Comparison of ENCODE assay signal across 8 cellular contexts in genomic region chr2:36965751-36966369, GRCh38.
DNase-seq lines count a peak whose midpoint lies in the region; ATAC-seq and TF ChIP-seq lines count a peak whose summit lies in the region.

No MANE protein-coding gene starts in this region.

- H3K4me3 Mint-ChIP-seq in dendritic cell treated with granulocyte-macrophage colony-stimulating factor and Interleukin-4, amounts not matched to agents 40 ng/mL and 50 ng/mL, for 4 days = peak overlapping the region; percentile 92

- H3K27ac ChIP-seq in KMS-11 = peak overlapping the region; percentile 29; the same call in 1 of the 2 replicates

- peak overlapping the region; percentile 84 for H3K4me2 ChIP-seq in KMS-11

- TF ChIP-seq CTCF in KMS-11 (conservative IDR thresholded peaks at IDR 0.05; ENCODE audit: low read depth, low read length) (no peak), WI38 (IDR thresholded peaks at IDR 0.05; ENCODE audit: low read depth, low read length) (no peak)

- no peaks in the 10 kb centered on the region for H3K27me3 Mint-ChIP-seq in dendritic cell treated with granulocyte-macrophage colony-stimulating factor and Interleukin-4, amounts not matched to agents 40 ng/mL and 50 ng/mL, for 4 days

- H3K9ac ChIP-seq in ES-I3 (ENCODE audit: low read depth, low read length) (peak overlapping the region; percentile 67), KMS-11 (peak overlapping the region; percentile 51; the same call in 1 of the 2 replicates)

- H3K9me3 Mint-ChIP-seq in dendritic cell treated with granulocyte-macrophage colony-stimulating factor and Interleukin-4, amounts not matched to agents 40 ng/mL and 50 ng/mL, for 4 days = no peaks in the 10 kb centered on the region

- H3K4me3 ChIP-seq in KMS-11 (IDR thresholded peaks at IDR 0.05; ENCODE audit: insufficient read depth, low read depth, low read length) = peak overlapping the region; percentile 91
- H3K4me3 ChIP-seq in WI38 (ENCODE audit: low read depth, low read length) = peak overlapping the region; percentile 67

- peaks cover 25% of the 10 kb centered on the region for H3K4me1 ChIP-seq in ES-I3 (ENCODE audit: insufficient read depth, low read length)
- H3K4me1 ChIP-seq in KMS-11 (ENCODE audit: low read depth, poor library complexity, severe bottlenecking) = peaks cover 22% of the 10 kb centered on the region

- H3K36me3 ChIP-seq in ES-I3 (ENCODE audit: insufficient read depth, low read length) (no peaks in the 10 kb centered on the region), KMS-11 (ENCODE audit: insufficient read depth) (no peaks in the 10 kb centered on the region)

- peak overlapping the region; percentile 98 for H3K27ac Mint-ChIP-seq in dendritic cell treated with granulocyte-macrophage colony-stimulating factor and Interleukin-4, amounts not matched to agents 40 ng/mL and 50 ng/mL, for 4 days

- peaks cover 34% of the 10 kb centered on the region for H3K36me3 Mint-ChIP-seq in dendritic cell treated with granulocyte-macrophage colony-stimulating factor and Interleukin-4, amounts not matched to agents 40 ng/mL and 50 ng/mL, for 4 days (ENCODE audit: low read depth)

- H3K27me3 ChIP-seq in KMS-11 (ENCODE audit: insufficient read depth, low read depth) = no peaks in the 10 kb centered on the region

- no peaks in the 10 kb centered on the region for H3K9me3 ChIP-seq in ES-I3 (ENCODE audit: control insufficient read depth, insufficient read depth, low read length)

- peaks cover 13% of the 10 kb centered on the region; the same call in 1 of the 2 replicates for H3K79me2 ChIP-seq in KMS-11 (ENCODE audit: insufficient read depth, low read depth)

- no peaks in the 10 kb centered on the region for H4K20me1 ChIP-seq in KMS-11 (ENCODE audit: insufficient read depth)

- peak; percentile 34 for ATAC-seq in GM21723 (IDR thresholded peaks at IDR 0.05; ENCODE audit: unreplicated experiment)

- peak overlapping the region; percentile 88 for H2AFZ ChIP-seq in KMS-11 (ENCODE audit: low read depth)

- DNase-seq in medulla oblongata (ENCODE audit: extremely low spot score) (peak; percentile 24), AML-193 (lab: John Stamatoyannopoulos, UW) (no peak)
- peak; percentile 11 for DNase-seq in stimulated activated CD8-positive, alpha-beta memory T cell treated with anti-CD3 and anti-CD28 coated beads, Interleukin-7, amount 100 ng/mL, for 24 hours (ENCODE audit: low read depth)

- intact Hi-C loops in dendritic cell treated with granulocyte-macrophage colony-stimulating factor and Interleukin-4, amounts not matched to agents 40 ng/mL and 50 ng/mL, for 4 days (cut with micrococcal nuclease) = no loop called here

- peaks cover 51% of the 10 kb centered on the region for H3K4me1 Mint-ChIP-seq in dendritic cell treated with granulocyte-macrophage colony-stimulating factor and Interleukin-4, amounts not matched to agents 40 ng/mL and 50 ng/mL, for 4 days (ENCODE audit: low read depth)

Comparison
In these comparisons a context has a peak if more than half of its experiments do, and no peak if none do; other contexts are left out.
1. DNase-seq: peak in medulla oblongata (single experiment) and stimulated activated CD8-positive, alpha-beta memory T cell treated with anti-CD3 and anti-CD28 coated beads, Interleukin-7, amount 100 ng/mL, for 24 hours (single experiment); none in AML-193 (0 of 2).